1 cellular context compared by ENCODE assay signal in the genomic region with DNA sequence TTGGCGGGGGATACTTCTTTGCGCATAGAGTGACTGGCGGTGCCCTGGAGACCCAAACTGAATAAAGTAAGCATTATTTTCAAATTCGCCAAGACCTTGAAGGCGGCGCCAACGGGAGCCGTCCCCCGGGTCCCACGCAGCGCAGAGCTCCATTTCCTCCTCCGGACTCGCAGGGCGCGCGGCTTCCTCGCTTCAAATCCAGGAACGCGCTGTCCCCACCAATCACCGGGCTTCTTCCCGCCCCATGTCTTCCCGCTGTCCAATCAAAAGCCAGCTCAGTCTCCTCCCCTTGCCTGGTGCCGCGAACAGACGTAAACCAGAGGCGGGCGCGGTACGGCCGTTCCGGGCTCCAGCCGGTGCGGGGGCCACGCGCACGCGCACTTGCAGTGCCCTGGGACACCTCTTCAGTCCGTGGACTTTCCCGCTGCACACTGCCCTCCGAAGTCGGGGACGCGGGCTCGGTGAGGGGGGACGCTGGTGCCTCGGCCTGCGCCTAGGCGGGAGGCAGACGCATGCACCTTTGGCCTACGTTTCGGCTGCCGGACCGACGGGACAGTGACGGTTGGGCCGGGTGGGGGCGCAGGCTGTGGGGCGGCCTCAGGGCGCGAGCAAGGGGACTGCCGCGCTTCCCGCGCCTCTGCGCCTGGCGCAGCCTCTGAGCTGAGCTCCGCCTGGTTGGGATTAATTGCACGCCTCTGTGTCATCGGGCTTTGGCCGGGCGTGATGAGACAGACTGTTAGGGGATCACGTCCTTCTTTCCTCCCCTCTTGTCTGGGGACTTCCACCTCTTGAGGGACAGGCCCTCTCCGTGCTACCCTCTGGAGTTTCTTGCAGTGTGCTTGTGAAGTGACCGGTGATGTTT.
TF ChIP-seq lines count a peak whose summit lies in the region.

A gene with protein sequence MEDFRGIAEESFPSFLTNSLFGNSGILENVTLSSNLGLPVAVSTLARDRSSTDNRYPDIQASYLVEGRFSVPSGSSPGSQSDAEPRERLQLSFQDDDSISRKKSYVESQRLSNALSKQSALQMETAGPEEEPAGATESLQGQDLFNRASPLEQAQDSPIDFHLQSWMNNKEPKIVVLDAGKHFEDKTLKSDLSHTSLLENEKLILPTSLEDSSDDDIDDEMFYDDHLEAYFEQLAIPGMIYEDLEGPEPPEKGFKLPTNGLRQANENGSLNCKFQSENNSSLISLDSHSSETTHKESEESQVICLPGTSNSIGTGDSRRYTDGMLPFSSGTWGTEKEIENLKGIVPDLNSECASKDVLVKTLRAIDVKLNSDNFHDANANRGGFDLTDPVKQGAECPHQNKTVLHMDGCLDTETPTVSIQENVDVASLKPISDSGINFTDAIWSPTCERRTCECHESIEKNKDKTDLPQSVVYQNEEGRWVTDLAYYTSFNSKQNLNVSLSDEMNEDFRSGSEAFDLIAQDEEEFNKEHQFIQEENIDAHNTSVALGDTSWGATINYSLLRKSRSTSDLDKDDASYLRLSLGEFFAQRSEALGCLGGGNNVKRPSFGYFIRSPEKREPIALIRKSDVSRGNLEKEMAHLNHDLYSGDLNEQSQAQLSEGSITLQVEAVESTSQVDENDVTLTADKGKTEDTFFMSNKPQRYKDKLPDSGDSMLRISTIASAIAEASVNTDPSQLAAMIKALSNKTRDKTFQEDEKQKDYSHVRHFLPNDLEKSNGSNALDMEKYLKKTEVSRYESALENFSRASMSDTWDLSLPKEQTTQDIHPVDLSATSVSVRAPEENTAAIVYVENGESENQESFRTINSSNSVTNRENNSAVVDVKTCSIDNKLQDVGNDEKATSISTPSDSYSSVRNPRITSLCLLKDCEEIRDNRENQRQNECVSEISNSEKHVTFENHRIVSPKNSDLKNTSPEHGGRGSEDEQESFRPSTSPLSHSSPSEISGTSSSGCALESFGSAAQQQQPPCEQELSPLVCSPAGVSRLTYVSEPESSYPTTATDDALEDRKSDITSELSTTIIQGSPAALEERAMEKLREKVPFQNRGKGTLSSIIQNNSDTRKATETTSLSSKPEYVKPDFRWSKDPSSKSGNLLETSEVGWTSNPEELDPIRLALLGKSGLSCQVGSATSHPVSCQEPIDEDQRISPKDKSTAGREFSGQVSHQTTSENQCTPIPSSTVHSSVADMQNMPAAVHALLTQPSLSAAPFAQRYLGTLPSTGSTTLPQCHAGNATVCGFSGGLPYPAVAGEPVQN (N-terminal part only) (plus strand): TSS at position 386 of the 862 bp plus-strand sequence. CDS start 8,063 bp downstream, outside the sequence.

TF ChIP-seq in H1, 55 proteins besides CTCF, POLR2A, EP300 and RAD21:
- TF ChIP-seq POU5F1 (IDR thresholded peaks at IDR 0.05; ENCODE audit: low read depth, low read length) (no peak), SP1 (IDR thresholded peaks at IDR 0.05; ENCODE audit: low read depth, low read length) (peak; percentile 87), POLR2AphosphoS5 (IDR thresholded peaks at IDR 0.05; ENCODE audit: low read depth, low read length) (peak; percentile 90), CEBPB (IDR thresholded peaks at IDR 0.05; ENCODE audit: low read depth, low read length) (no peak), TAF7 (optimal IDR thresholded peaks at IDR 0.05; ENCODE audit: borderline replicate concordance, low read depth, low read length) (no peak), SAP30 (IDR thresholded peaks at IDR 0.05; ENCODE audit: insufficient read depth, insufficient replicate concordance, low read length) (peak; percentile 83), SIN3A (conservative IDR thresholded peaks at IDR 0.05 in 1 of 2, IDR thresholded peaks at IDR 0.05 in 1 of 2; ENCODE audit: low read depth in 1 of 2, low read length in 2 of 2) (peak; percentile 52 to 77; a peak in 1 of 4 replicates), GTF2F1 (IDR thresholded peaks at IDR 0.05; ENCODE audit: borderline replicate concordance, low read depth, low read length) (peak; percentile 64; the same call in 1 of the 2 replicates), NRF1 (IDR thresholded peaks at IDR 0.05; ENCODE audit: low read depth, low read length) (peak; percentile 57), CBX8 (IDR thresholded peaks at IDR 0.05; ENCODE audit: borderline replicate concordance, low read depth, low read length) (no peak), KDM1A (IDR thresholded peaks at IDR 0.05; ENCODE audit: borderline replicate concordance, low read length) (no peak), ASH2L (IDR thresholded peaks at IDR 0.05; ENCODE audit: low read length) (peak; percentile 87), CHD1 (IDR thresholded peaks at IDR 0.05; ENCODE audit: low read depth, low read length) (no peak), SP4 (IDR thresholded peaks at IDR 0.05; ENCODE audit: low read length) (peak; percentile 51; the same call in 1 of the 2 replicates), JUN (IDR thresholded peaks at IDR 0.05; ENCODE audit: low read depth, low read length) (no peak), TAF1 (IDR thresholded peaks at IDR 0.05; ENCODE audit: low read depth, low read length) (peak; percentile 82), CREB1 (IDR thresholded peaks at IDR 0.05) (peak; percentile 11), TCF12 (IDR thresholded peaks at IDR 0.05; ENCODE audit: low read depth, low read length) (no peak), KDM4A (IDR thresholded peaks at IDR 0.05; ENCODE audit: low read depth, low read length, severe bottlenecking) (peak; percentile 58), PHF8 (conservative IDR thresholded peaks at IDR 0.05; ENCODE audit: low read depth, low read length) (peak; percentile 92), CTBP2 (IDR thresholded peaks at IDR 0.05; ENCODE audit: borderline replicate concordance, insufficient read depth, insufficient read length, low read length) (no peak), SP2 (IDR thresholded peaks at IDR 0.05; ENCODE audit: low read length) (peak; percentile 25; the same call in 1 of the 2 replicates), TBP (IDR thresholded peaks at IDR 0.05; ENCODE audit: low read depth, low read length) (peak; percentile 53), BACH1 (IDR thresholded peaks at IDR 0.05; ENCODE audit: low read length) (peak; percentile 68), RBBP5 (IDR thresholded peaks at IDR 0.05; ENCODE audit: borderline replicate concordance, low read depth, low read length) (no peak; the same call in none of the 2 replicates)
- TF ChIP-seq, protein P1, sequence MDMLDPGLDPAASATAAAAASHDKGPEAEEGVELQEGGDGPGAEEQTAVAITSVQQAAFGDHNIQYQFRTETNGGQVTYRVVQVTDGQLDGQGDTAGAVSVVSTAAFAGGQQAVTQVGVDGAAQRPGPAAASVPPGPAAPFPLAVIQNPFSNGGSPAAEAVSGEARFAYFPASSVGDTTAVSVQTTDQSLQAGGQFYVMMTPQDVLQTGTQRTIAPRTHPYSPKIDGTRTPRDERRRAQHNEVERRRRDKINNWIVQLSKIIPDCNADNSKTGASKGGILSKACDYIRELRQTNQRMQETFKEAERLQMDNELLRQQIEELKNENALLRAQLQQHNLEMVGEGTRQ (IDR thresholded peaks at IDR 0.05; ENCODE audit: low read length) = peak; percentile 55; the same call in 1 of the 2 replicates
- TF ChIP-seq, protein P2, sequence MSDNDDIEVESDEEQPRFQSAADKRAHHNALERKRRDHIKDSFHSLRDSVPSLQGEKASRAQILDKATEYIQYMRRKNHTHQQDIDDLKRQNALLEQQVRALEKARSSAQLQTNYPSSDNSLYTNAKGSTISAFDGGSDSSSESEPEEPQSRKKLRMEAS (IDR thresholded peaks at IDR 0.05) = peak; percentile 55
- TF ChIP-seq, protein P3, sequence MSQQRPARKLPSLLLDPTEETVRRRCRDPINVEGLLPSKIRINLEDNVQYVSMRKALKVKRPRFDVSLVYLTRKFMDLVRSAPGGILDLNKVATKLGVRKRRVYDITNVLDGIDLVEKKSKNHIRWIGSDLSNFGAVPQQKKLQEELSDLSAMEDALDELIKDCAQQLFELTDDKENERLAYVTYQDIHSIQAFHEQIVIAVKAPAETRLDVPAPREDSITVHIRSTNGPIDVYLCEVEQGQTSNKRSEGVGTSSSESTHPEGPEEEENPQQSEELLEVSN (IDR thresholded peaks at IDR 0.05) = peak; percentile 19; the same call in 1 of the 2 replicates
